In the genomic region with DNA sequence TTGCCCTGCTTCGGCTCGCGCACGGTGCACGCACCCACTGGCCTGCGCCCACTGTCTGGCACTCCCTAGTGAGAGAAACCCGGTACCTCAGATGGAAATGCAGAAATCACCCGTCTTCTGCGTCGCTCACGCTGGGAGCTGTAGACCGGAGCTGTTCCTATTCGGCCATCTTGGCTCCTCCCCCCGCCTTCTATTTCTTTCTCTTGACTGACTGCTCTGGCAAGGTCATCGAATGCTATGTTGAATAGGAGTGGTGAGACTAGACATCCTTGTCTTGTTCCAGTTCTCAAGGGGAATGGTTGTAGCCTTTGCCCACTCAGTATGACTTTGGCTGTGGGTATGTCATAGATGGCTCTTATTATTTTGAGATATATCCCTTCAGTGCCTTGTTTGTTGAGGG, we compare ENCODE assay signal across 8 cellular contexts.
DNase-seq lines count a peak whose midpoint lies in the region; ATAC-seq, FAIRE-seq and TF ChIP-seq lines count a peak whose summit lies in the region.
"Not testable (repeated sequence)": the region's sequence is repeated elsewhere in the genome, so short reads cannot be mapped to it uniquely, and the experiment has no call there.

No MANE protein-coding gene starts in this region.

- peak overlapping the region; percentile 60 for H3K4me2 ChIP-seq in A549

- not testable (repeated sequence) for FAIRE-seq in A549 (lab: Jason Lieb, UNC)

- not testable (repeated sequence) for H3K27ac ChIP-seq in A549; endodermal cell (ENCODE audit: low read depth, low read length)

- H3K27ac Mint-ChIP-seq in WTC11: peak overlapping the region; percentile 41; the same call in 1 of the 2 replicates
- H3K27ac Mint-ChIP-seq in activated naive CD4-positive, alpha-beta T cell treated with anti-CD3 and anti-CD28 coated beads, Interleukin-2, amount 50 U/mL, for 24 hours; endodermal cell; stimulated activated effector memory CD8-positive, alpha-beta T cell treated with anti-CD3 and anti-CD28 coated beads, Interleukin-12 subunit alpha, Interleukin-12 subunit beta, amount 100 ng/mL, for 72 hours: not testable (repeated sequence)

- peak overlapping the region; percentile 49 for H3K4me3 Mint-ChIP-seq in WTC11
- H3K4me3 Mint-ChIP-seq in activated naive CD4-positive, alpha-beta T cell treated with anti-CD3 and anti-CD28 coated beads, Interleukin-2, amount 50 U/mL, for 24 hours: peak overlapping the region; percentile 23
- peak overlapping the region; percentile 42 for H3K4me3 Mint-ChIP-seq in endodermal cell
- peak overlapping the region; percentile 35 for H3K4me3 Mint-ChIP-seq in stimulated activated effector memory CD8-positive, alpha-beta T cell treated with anti-CD3 and anti-CD28 coated beads, Interleukin-12 subunit alpha, Interleukin-12 subunit beta, amount 100 ng/mL, for 72 hours

- ATAC-seq in A549: peak; percentile 34 to 67; a peak in 3 of 6 replicates
- peak; percentile 53; the same call in 1 of the 2 replicates for ATAC-seq in WTC11
- not testable (repeated sequence) for ATAC-seq in stimulated activated effector memory CD8-positive, alpha-beta T cell treated with anti-CD3 and anti-CD28 coated beads, Interleukin-12 subunit alpha, Interleukin-12 subunit beta, amount 100 ng/mL, for 72 hours

- H3K4me3 ChIP-seq in A549: peak overlapping the region; percentile 39
- H3K4me3 ChIP-seq in endodermal cell (ENCODE audit: low read length): not testable (repeated sequence)

- not testable (repeated sequence) for H3K9me3 ChIP-seq in A549; endodermal cell (ENCODE audit: control insufficient read depth, low read length)

- peaks cover 14% of the 10 kb centered on the region for H3K36me3 Mint-ChIP-seq in WTC11
- H3K36me3 Mint-ChIP-seq in activated naive CD4-positive, alpha-beta T cell treated with anti-CD3 and anti-CD28 coated beads, Interleukin-2, amount 50 U/mL, for 24 hours; endodermal cell (ENCODE audit: low read depth); stimulated activated effector memory CD8-positive, alpha-beta T cell treated with anti-CD3 and anti-CD28 coated beads, Interleukin-12 subunit alpha, Interleukin-12 subunit beta, amount 100 ng/mL, for 72 hours: not testable (repeated sequence)

- not testable (repeated sequence) for H3K4me1 ChIP-seq in A549; endodermal cell (ENCODE audit: control insufficient read depth, insufficient read depth, low read length)

- not testable (repeated sequence) for H3K27me3 Mint-ChIP-seq in WTC11 (ENCODE audit: low read depth); activated naive CD4-positive, alpha-beta T cell treated with anti-CD3 and anti-CD28 coated beads, Interleukin-2, amount 50 U/mL, for 24 hours
- H3K27me3 Mint-ChIP-seq in endodermal cell (ENCODE audit: insufficient read depth): peaks cover 32% of the 10 kb centered on the region

- POLR2A ChIA-PET in A549 (lab: Yijun Ruan, JAX); HEK293T (lab: Yijun Ruan, JAX); WTC11 (lab: Charles Lee): not testable (repeated sequence)

- H3K9me3 Mint-ChIP-seq in WTC11 (peaks cover 19% of the 10 kb centered on the region), endodermal cell (peaks cover 12% of the 10 kb centered on the region)
- not testable (repeated sequence) for H3K9me3 Mint-ChIP-seq in activated naive CD4-positive, alpha-beta T cell treated with anti-CD3 and anti-CD28 coated beads, Interleukin-2, amount 50 U/mL, for 24 hours; stimulated activated effector memory CD8-positive, alpha-beta T cell treated with anti-CD3 and anti-CD28 coated beads, Interleukin-12 subunit alpha, Interleukin-12 subunit beta, amount 100 ng/mL, for 72 hours

- TF ChIP-seq CTCF in A549 (IDR thresholded peaks at IDR 0.05); WTC11 (IDR thresholded peaks at IDR 0.05); endodermal cell (conservative IDR thresholded peaks at IDR 0.05): not testable (repeated sequence)

- not testable (repeated sequence) for TF ChIP-seq EP300 in A549 (IDR thresholded peaks at IDR 0.05)

- H3K27me3 ChIP-seq in endodermal cell (ENCODE audit: control insufficient read depth, insufficient read depth, low read length, poor library complexity, severe bottlenecking): peaks cover 29% of the 10 kb centered on the region

- not testable (repeated sequence) for TF ChIP-seq RAD21 in A549 (conservative IDR thresholded peaks at IDR 0.05 in 1 of 2, IDR thresholded peaks at IDR 0.05 in 1 of 2)

- DNase-seq in A549 (ENCODE audit: low read depth in 1 of 2, low spot score in 1 of 2) (peak in 1 of 2 experiments; percentile 6), ELF-1 (ENCODE audit: low read depth, low spot score) (peak; percentile 38), NCI-H748 (lab: John Stamatoyannopoulos, UW; ENCODE audit: unreplicated experiment) (peak; percentile 48), endodermal cell (peak; percentile 56)
- DNase-seq in HEK293T (ENCODE audit: extremely low spot score); WTC11 (ENCODE audit: low spot score); stimulated activated effector memory CD8-positive, alpha-beta T cell treated with anti-CD3 and anti-CD28 coated beads, Interleukin-12 subunit alpha, Interleukin-12 subunit beta, amount 100 ng/mL, for 72 hours (ENCODE audit: low spot score in 2 of 2): not testable (repeated sequence)

- WGBS in A549 (ENCODE audit: missing lambda C conversion rate): 46% methylated on average over 8 of the region's 15 CpGs
- 78% methylated on average over 8 of the region's 15 CpGs; no CpG with 5 or more reads in 1 of the 2 experiments for WGBS in endodermal cell (ENCODE audit: insufficient coverage in 1 of 2, insufficient read length in 1 of 2), 2 experiments

- H3K36me3 ChIP-seq in endodermal cell (ENCODE audit: control insufficient read depth, insufficient read depth, low read length): not testable (repeated sequence)

- TF ChIP-seq POLR2A in A549 (IDR thresholded peaks at IDR 0.05; ENCODE audit: low read length): not testable (repeated sequence)

- peaks cover 18% of the 10 kb centered on the region for H3K4me1 Mint-ChIP-seq in WTC11
- peaks cover 22% of the 10 kb centered on the region for H3K4me1 Mint-ChIP-seq in activated naive CD4-positive, alpha-beta T cell treated with anti-CD3 and anti-CD28 coated beads, Interleukin-2, amount 50 U/mL, for 24 hours
- H3K4me1 Mint-ChIP-seq in endodermal cell: not testable (repeated sequence)
- peaks cover 36% of the 10 kb centered on the region for H3K4me1 Mint-ChIP-seq in stimulated activated effector memory CD8-positive, alpha-beta T cell treated with anti-CD3 and anti-CD28 coated beads, Interleukin-12 subunit alpha, Interleukin-12 subunit beta, amount 100 ng/mL, for 72 hours

- CTCF ChIA-PET in A549 (lab: Yijun Ruan, JAX); HEK293T (lab: Yijun Ruan, JAX): not testable (repeated sequence)
- CTCF ChIA-PET in WTC11 (lab: Charles Lee): interaction anchor here (0.9 to 1.4 kb wide), 4 partner anchors 9 to 206 kb away, joined by 3 to 4 read pairs (median 4); no protein-coding TSS in a partner anchor

- not testable (repeated sequence) for H3K9ac ChIP-seq in endodermal cell (ENCODE audit: extremely low read depth, low read length, poor library complexity, severe bottlenecking)

TF ChIP-seq in HEK293T, 16 proteins besides CTCF, POLR2A, EP300 and RAD21:
- TF ChIP-seq, protein P1, sequence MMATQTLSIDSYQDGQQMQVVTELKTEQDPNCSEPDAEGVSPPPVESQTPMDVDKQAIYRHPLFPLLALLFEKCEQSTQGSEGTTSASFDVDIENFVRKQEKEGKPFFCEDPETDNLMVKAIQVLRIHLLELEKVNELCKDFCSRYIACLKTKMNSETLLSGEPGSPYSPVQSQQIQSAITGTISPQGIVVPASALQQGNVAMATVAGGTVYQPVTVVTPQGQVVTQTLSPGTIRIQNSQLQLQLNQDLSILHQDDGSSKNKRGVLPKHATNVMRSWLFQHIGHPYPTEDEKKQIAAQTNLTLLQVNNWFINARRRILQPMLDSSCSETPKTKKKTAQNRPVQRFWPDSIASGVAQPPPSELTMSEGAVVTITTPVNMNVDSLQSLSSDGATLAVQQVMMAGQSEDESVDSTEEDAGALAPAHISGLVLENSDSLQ (IDR thresholded peaks at IDR 0.05): peak; percentile 65
